Comparison of ENCODE assay signal across 8 cellular contexts in the genomic region with DNA sequence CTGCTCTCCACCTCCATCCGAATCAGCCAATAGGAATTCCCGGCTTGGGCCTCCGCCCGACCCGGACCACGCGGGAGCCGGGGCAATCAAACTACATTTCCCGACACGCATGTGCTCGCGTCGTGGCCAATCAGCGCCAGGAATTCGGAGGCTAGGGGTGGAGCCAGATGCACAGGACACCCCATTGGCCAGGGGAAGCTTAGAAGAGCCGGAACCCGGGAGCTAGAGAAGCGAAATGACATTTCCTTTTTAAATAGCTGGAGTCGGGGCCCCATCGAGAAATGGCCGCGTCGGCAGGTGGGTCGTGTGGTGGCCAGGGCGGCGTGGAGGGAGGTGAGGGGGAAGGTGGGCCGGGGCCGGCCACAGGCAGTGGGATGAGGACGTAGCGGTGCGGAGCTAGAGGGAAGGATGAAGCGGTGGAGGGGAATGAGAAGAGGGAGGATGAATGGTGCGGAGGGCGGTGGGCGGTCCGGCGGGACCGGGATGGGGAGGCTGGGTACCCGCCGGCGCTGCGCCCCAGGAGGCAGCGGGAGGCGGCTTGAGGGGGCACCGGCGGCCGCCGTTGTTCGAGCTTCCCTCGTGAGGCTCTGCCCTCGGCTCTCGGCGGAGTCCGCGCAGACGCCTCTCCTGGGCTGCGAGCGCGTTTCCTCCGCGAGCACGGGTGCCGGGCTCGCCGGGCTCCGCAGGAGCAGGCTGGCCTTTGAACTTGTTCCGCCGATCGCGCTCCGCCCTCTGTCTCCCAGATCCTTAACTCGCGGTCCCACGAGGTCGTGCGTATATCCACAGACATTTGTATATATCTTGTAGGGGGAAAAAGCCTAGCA. TPM values are rescaled to one million over a fixed set of nuclear protein-coding genes. Genes with fewer than 3 reads are reported as not detected.
A peak's percentile ranks its signal among the peaks of the same experiment; 100 is the strongest.
DNase-seq lines count a peak whose midpoint lies in the region; ATAC-seq and TF ChIP-seq lines count a peak whose summit lies in the region.

A gene with protein sequence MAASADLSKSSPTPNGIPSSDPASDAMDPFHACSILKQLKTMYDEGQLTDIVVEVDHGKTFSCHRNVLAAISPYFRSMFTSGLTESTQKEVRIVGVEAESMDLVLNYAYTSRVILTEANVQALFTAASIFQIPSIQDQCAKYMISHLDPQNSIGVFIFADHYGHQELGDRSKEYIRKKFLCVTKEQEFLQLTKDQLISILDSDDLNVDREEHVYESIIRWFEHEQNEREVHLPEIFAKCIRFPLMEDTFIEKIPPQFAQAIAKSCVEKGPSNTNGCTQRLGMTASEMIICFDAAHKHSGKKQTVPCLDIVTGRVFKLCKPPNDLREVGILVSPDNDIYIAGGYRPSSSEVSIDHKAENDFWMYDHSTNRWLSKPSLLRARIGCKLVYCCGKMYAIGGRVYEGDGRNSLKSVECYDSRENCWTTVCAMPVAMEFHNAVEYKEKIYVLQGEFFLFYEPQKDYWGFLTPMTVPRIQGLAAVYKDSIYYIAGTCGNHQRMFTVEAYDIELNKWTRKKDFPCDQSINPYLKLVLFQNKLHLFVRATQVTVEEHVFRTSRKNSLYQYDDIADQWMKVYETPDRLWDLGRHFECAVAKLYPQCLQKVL (plus strand): TSS at position 233 of the 824 bp plus-strand sequence. CDS start 49 bp downstream, at position 282.

- H3K9me3 Mint-ChIP-seq in CD14-positive monocyte = no peaks in the 10 kb centered on the region

- peaks cover 33% of the 10 kb centered on the region for H3K4me1 Mint-ChIP-seq in CD14-positive monocyte

- H3K27ac Mint-ChIP-seq in CD14-positive monocyte = peak within 1 kb of the TSS; percentile 85 to 96 (median 91)

- intact Hi-C loops in CD14-positive monocyte (cut with micrococcal nuclease) = no loop called here

- ATAC-seq in GM19395 (IDR thresholded peaks at IDR 0.05; ENCODE audit: unreplicated experiment) (peak; percentile 94), HG03558 (IDR thresholded peaks at IDR 0.05; ENCODE audit: extremely low read depth, unreplicated experiment) (peak; percentile 78)

- TF ChIP-seq CTCF in CD14-positive monocyte (IDR thresholded peaks at IDR 0.05) = no peak

- H3K27me3 Mint-ChIP-seq in CD14-positive monocyte (ENCODE audit: low read depth in 3 of 3) = peaks cover 5 to 7% (median 7%) of the 10 kb centered on the region in 3 donors

- peaks cover 10 to 17% of the 10 kb centered on the region in 2 donors for H3K36me3 Mint-ChIP-seq in CD14-positive monocyte

- H3K4me3 Mint-ChIP-seq in CD14-positive monocyte = peak within 1 kb of the TSS; percentile 86 to 92

- DNase-seq in CD14-positive monocyte (ENCODE audit: low spot score) (peak; percentile 98), NCI-H748 treated with DMSO at 0.1 percent for 48 hours (lab: John Stamatoyannopoulos, UW) (peak; percentile 86), dedifferentiated amniotic fluid mesenchymal stem cell (ENCODE audit: extremely low spot score) (peak; percentile 100), left kidney (ENCODE audit: low read depth, low spot score) (peak; percentile 100)
- peak; percentile 88 to 97 for DNase-seq in activated CD4-positive, alpha-beta T cell treated with anti-CD3 and anti-CD28 coated beads, Interleukin-2, amount 50 U/mL, for 24 hours (ENCODE audit: low read depth in 1 of 2, low spot score in 1 of 2)
- peak; percentile 98 for DNase-seq in stimulated activated CD4-positive, alpha-beta T cell treated with anti-CD3 and anti-CD28 coated beads, Interleukin-1b, Interleukin-23, amount 100 ng/mL, for 48 hours

RNA-seq across cellular contexts. Expression of the gene that starts here (rescaled TPM):
- 1 to 10 TPM; 3.0 to 3.2 TPM for polyA plus RNA-seq in CD14-positive monocyte

Comparison
In these comparisons a context has a peak if more than half of its experiments do, and no peak if none do; other contexts are left out.
1. Peak in every context shown above with its lines: DNase-seq and ATAC-seq.